ENCODE assay signal across 1 cellular context in the genomic region with DNA sequence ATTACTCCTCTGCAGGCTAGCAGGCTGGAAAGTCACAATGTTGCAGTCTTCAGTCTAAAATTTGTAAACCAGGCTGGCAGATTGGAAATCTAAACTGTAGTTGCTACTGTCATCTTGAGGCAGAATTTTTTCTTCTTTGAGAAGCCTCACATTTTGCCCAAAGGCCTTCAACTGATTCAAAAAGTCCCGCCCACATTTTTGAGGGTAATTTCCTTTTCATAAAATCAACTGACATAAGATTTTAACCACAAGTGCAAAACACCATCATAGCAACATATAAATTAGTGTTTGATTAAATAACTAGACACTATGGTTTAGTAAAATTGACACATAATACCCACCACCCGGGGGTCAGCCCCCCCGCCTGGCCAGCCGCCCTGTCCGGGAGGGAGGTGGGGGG.
TF ChIP-seq lines count a peak whose summit lies in the region.

No MANE protein-coding gene starts in this region.

TF ChIP-seq in HCT116, 20 proteins besides CTCF, POLR2A, EP300 and RAD21 (continued from another document):
- TF ChIP-seq, protein P1, sequence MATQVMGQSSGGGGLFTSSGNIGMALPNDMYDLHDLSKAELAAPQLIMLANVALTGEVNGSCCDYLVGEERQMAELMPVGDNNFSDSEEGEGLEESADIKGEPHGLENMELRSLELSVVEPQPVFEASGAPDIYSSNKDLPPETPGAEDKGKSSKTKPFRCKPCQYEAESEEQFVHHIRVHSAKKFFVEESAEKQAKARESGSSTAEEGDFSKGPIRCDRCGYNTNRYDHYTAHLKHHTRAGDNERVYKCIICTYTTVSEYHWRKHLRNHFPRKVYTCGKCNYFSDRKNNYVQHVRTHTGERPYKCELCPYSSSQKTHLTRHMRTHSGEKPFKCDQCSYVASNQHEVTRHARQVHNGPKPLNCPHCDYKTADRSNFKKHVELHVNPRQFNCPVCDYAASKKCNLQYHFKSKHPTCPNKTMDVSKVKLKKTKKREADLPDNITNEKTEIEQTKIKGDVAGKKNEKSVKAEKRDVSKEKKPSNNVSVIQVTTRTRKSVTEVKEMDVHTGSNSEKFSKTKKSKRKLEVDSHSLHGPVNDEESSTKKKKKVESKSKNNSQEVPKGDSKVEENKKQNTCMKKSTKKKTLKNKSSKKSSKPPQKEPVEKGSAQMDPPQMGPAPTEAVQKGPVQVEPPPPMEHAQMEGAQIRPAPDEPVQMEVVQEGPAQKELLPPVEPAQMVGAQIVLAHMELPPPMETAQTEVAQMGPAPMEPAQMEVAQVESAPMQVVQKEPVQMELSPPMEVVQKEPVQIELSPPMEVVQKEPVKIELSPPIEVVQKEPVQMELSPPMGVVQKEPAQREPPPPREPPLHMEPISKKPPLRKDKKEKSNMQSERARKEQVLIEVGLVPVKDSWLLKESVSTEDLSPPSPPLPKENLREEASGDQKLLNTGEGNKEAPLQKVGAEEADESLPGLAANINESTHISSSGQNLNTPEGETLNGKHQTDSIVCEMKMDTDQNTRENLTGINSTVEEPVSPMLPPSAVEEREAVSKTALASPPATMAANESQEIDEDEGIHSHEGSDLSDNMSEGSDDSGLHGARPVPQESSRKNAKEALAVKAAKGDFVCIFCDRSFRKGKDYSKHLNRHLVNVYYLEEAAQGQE (IDR thresholded peaks at IDR 0.05; ENCODE audit: low read depth): no peak
